Comparison of ENCODE assay signal across 8 cellular contexts in the genomic region with DNA sequence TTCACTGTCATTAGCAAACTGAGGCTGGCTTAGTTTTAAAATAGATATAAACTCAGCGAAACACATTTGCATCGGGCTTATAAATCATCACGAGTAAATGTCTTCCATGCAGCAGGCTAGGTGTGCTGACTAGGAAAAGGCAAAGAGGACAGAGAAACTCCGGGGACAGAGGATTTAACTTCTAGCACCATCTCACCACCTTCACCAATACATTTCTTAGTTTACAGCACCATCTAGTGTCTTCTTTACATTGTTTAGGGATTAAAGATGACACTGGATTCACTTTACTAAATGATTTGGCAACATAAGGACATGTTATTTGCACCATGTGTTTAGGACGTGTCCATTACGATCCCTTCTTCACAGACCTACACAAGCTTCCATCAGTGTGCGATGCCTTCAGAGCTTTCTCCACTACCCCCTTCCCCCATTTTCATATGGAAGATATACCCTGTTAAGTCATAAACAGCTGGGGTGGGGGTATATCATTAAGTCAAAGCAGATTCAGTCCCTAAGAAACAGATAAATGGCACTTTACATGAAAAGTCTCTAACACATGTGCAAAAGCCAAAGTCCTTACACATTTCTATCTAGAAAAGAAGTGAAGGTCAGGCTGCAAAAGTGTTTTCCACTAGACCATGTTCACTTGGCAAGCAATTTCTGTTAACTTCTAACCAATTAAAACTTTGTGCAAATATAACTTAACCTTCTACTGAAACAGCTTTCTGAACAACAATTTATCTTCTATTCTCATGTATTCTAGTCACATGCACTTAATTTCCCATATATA.
DNase-seq lines count a peak whose midpoint lies in the region; ATAC-seq lines count a peak whose summit lies in the region.

No MANE protein-coding gene starts in this region.

- no peak overlapping the region for H3K4me3 ChIP-seq in adipocyte (ENCODE audit: low read length)

- H3K27ac ChIP-seq in substantia nigra (ENCODE audit: low read depth, low read length, poor library complexity, severe bottlenecking) = peak overlapping the region; percentile 44

- no peaks in the 10 kb centered on the region for H3K9me3 Mint-ChIP-seq in activated naive CD4-positive, alpha-beta T cell treated with anti-CD3 and anti-CD28 coated beads, Interleukin-2, amount 50 U/mL, for 72 hours

- peak; percentile 61 to 84 for ATAC-seq in activated naive CD4-positive, alpha-beta T cell treated with anti-CD3 and anti-CD28 coated beads, Interleukin-2, amount 50 U/mL, for 72 hours
- ATAC-seq in HG03045 (IDR thresholded peaks at IDR 0.05; ENCODE audit: unreplicated experiment) (peak; percentile 75), HG02840 (IDR thresholded peaks at IDR 0.05; ENCODE audit: low FRiP score, unreplicated experiment) (no peak)

- no peaks in the 10 kb centered on the region for H3K36me3 Mint-ChIP-seq in activated naive CD4-positive, alpha-beta T cell treated with anti-CD3 and anti-CD28 coated beads, Interleukin-2, amount 50 U/mL, for 72 hours

- no peaks in the 10 kb centered on the region for H3K9me3 ChIP-seq in adipocyte (ENCODE audit: control insufficient read depth, low read length)

- no peak for DNase-seq in activated naive CD4-positive, alpha-beta T cell treated with anti-CD3 and anti-CD28 coated beads, Interleukin-2, amount 50 U/mL, for 72 hours (ENCODE audit: low spot score in 2 of 2)
- DNase-seq in activated naive CD4-positive, alpha-beta T cell (lab: John Stamatoyannopoulos, UW) = no peak
- DNase-seq in NCI-H2171 (lab: John Stamatoyannopoulos, UW) = peak; percentile 27
- DNase-seq in adipocyte (ENCODE audit: low read depth) = peak; percentile 59
- DNase-seq in iPS DF 19.7 (ENCODE audit: low read depth, low spot score) = peak; percentile 9
- DNase-seq in substantia nigra (lab: John Stamatoyannopoulos, UW) = no peak

- H3K9ac ChIP-seq in adipocyte (ENCODE audit: low read length) = no peak overlapping the region

- H3K4me1 ChIP-seq in adipocyte (ENCODE audit: control insufficient read depth, insufficient read depth, low read length) = peaks cover 43% of the 10 kb centered on the region

- peaks cover 2% of the 10 kb centered on the region for H3K36me3 ChIP-seq in adipocyte (ENCODE audit: control insufficient read depth, insufficient read depth, low read length, severe bottlenecking)

- H3K27ac Mint-ChIP-seq in activated naive CD4-positive, alpha-beta T cell treated with anti-CD3 and anti-CD28 coated beads, Interleukin-2, amount 50 U/mL, for 72 hours = no peak overlapping the region

- H3K27me3 ChIP-seq in adipocyte (replicated peaks; ENCODE audit: control insufficient read depth, insufficient read depth, low read length) = no peaks in the 10 kb centered on the region

Comparison
In these comparisons a context has a peak if more than half of its experiments do, and no peak if none do; other contexts are left out.
1. DNase-seq: peak in NCI-H2171 (single experiment), adipocyte (single experiment) and iPS DF 19.7 (single experiment); none in activated naive CD4-positive, alpha-beta T cell treated with anti-CD3 and anti-CD28 coated beads, Interleukin-2, amount 50 U/mL, for 72 hours (0 of 2), activated naive CD4-positive, alpha-beta T cell (0 of 4) and substantia nigra (0 of 49).